In the genomic region with DNA sequence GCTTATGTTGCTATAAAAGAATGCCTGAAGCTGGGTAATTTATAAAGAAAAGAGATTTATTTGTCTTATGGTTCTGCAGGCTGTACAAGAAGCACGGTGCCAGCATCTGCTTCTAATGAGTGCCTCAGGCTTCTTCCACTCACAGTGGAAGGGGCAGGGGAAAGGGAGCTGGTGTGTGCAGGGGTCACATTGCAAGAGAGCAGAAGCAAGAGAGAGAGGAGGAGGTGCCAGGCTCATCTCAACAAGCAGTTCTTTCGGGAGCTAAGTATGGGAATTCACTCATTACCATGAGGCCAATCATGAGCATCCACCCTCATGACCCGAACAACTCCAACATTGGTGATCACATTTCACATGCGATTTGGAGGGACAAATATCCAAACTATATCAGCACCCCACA, we compare ENCODE assay signal across 19 cellular contexts. TPM values are rescaled to one million over a fixed set of nuclear protein-coding genes. Genes with fewer than 3 reads are reported as not detected.
DNase-seq lines count a peak whose midpoint lies in the region; ATAC-seq, FAIRE-seq and TF ChIP-seq lines count a peak whose summit lies in the region.
"Had no signal": no experiment of that assay in that cellular context is flagged by ENCODE, and none has a peak within 500 bp of the region (broad histone marks: within the 10 kb centered on the region; RNA-seq: fewer than 3 reads in every experiment).

No MANE protein-coding gene starts in this region.

- no peak overlapping the region for H2AFZ ChIP-seq in SK-N-SH (ENCODE audit: low read depth)
- no peak overlapping the region for H2AFZ ChIP-seq in IMR-90 (replicated peaks; ENCODE audit: low read length, poor library complexity)
- H2AFZ ChIP-seq in astrocyte (ENCODE audit: low read depth, low read length): no peak overlapping the region
- H2AFZ ChIP-seq in neural progenitor cell (replicated peaks): peak overlapping the region; percentile 44

- no peak for TF ChIP-seq CTCF in SK-N-SH (IDR thresholded peaks at IDR 0.05)
- TF ChIP-seq CTCF in IMR-90 (conservative IDR thresholded peaks at IDR 0.05; ENCODE audit: low read depth, low read length): no peak
- no peak for TF ChIP-seq CTCF in astrocyte (IDR thresholded peaks at IDR 0.05; ENCODE audit: insufficient read depth, low read depth, low read length)
- TF ChIP-seq CTCF in neural progenitor cell (IDR thresholded peaks at IDR 0.05): no peak

- no peak overlapping the region for H3K4me2 ChIP-seq in SK-N-SH
- no peak overlapping the region for H3K4me2 ChIP-seq in IMR-90 (ENCODE audit: low read depth, low read length)
- no peak overlapping the region for H3K4me2 ChIP-seq in astrocyte (ENCODE audit: low read length)
- H3K4me2 ChIP-seq in neural progenitor cell: no peak overlapping the region

- H2BK20ac ChIP-seq in IMR-90 (ENCODE audit: low read depth, low read length): no peak overlapping the region

- TF ChIP-seq POLR2A in IMR-90 (IDR thresholded peaks at IDR 0.05; ENCODE audit: low read depth, low read length): no peak

- no peak for FAIRE-seq in astrocyte (lab: Jason Lieb, UNC)
- FAIRE-seq: G401.6, GM12891 had no signal

- H3K18ac ChIP-seq in IMR-90 (ENCODE audit: low read depth, low read length): no peak overlapping the region

- H3K27ac Mint-ChIP-seq in astrocyte (ENCODE audit: unreplicated experiment) (peak overlapping the region; percentile 14), neural progenitor cell (no peak overlapping the region)
- H3K27ac Mint-ChIP-seq in activated T-helper 1 cell treated with anti-CD3 and anti-CD28 coated beads, Interleukin-12 subunit alpha, Interleukin-12 subunit beta, Interleukin-2, Interleukin-4 antibody, amounts not matched to agents 30 ng/mL and 10 ng/mL and 1 ng/mL, durations not matched to agents 14 hours and 24 hours and 36 hours: no peak overlapping the region
- H3K27ac Mint-ChIP-seq: B cell; CD4-positive, alpha-beta T cell had no signal

- no peak overlapping the region for H3K14ac ChIP-seq in IMR-90 (replicated peaks; ENCODE audit: low read depth, low read length)

- H3K79me1 ChIP-seq in IMR-90 (ENCODE audit: low read depth in 1 of 2, low read length in 2 of 2): no peaks in the 10 kb centered on the region

- TF ChIP-seq RAD21 in SK-N-SH (IDR thresholded peaks at IDR 0.05; ENCODE audit: low read length) (no peak), IMR-90 (IDR thresholded peaks at IDR 0.05; ENCODE audit: low read length) (no peak)

- 80% methylated on average over 4 of the region's 4 CpGs for WGBS in SK-N-SH (ENCODE audit: low lambda C conversion rate)
- no CpG with 5 or more reads among the region's 4 CpGs for WGBS in IMR-90 (ENCODE audit: extremely low coverage in 2 of 2, insufficient read length in 1 of 2), 2 experiments

- H3K23ac ChIP-seq in IMR-90 (ENCODE audit: low read depth, low read length): no peak overlapping the region

- no peak overlapping the region for H2BK5ac ChIP-seq in IMR-90 (ENCODE audit: low read depth, low read length, poor library complexity, severe bottlenecking)

- no peaks in the 10 kb centered on the region for H3F3A ChIP-seq in SK-N-SH (replicated peaks; ENCODE audit: insufficient read depth)
- no peaks in the 10 kb centered on the region for H3F3A ChIP-seq in neural progenitor cell (ENCODE audit: low read depth)

- H4K91ac ChIP-seq in IMR-90 (ENCODE audit: insufficient read depth, low read depth, low read length): no peak overlapping the region

- CTCF ChIA-PET in SK-N-SH (lab: Yijun Ruan, JAX) (no interaction called here), IMR-90 (lab: Yijun Ruan, JAX) (interaction anchor here (1.2 kb wide), 1 partner anchor 18 kb away, joined by 4 read pairs; no protein-coding TSS in a partner anchor)

- H2AK5ac ChIP-seq in IMR-90 (ENCODE audit: low read depth, low read length): no peak overlapping the region

- H3K9me3 Mint-ChIP-seq in astrocyte (ENCODE audit: unreplicated experiment) (no peaks in the 10 kb centered on the region), neural progenitor cell (peaks cover 6% of the 10 kb centered on the region)
- H3K9me3 Mint-ChIP-seq in activated T-helper 1 cell treated with anti-CD3 and anti-CD28 coated beads, Interleukin-12 subunit alpha, Interleukin-12 subunit beta, Interleukin-2, Interleukin-4 antibody, amounts not matched to agents 30 ng/mL and 10 ng/mL and 1 ng/mL, durations not matched to agents 14 hours and 24 hours and 36 hours: peaks cover 6% of the 10 kb centered on the region
- H3K9me3 Mint-ChIP-seq: CD4-positive, alpha-beta T cell had no signal

- in situ Hi-C loops in IMR-90 (cut with MboI; ENCODE audit: low sequenced_read_pairs): no loop called here

- DNase-seq in SK-N-SH (no peak), IMR-90 (no peak), astrocyte (ENCODE audit: low read depth) (no peak), neural progenitor cell (ENCODE audit: low spot score) (no peak), OCI-M2 (lab: John Stamatoyannopoulos, UW; ENCODE audit: unreplicated experiment) (no peak), AG08396 (ENCODE audit: low spot score) (no peak)
- no peak for DNase-seq in activated T-helper 1 cell treated with anti-CD3 and anti-CD28 coated beads, Interleukin-12 subunit alpha, Interleukin-12 subunit beta, Interleukin-2, Interleukin-4 antibody, amounts not matched to agents 30 ng/mL and 10 ng/mL and 1 ng/mL, durations not matched to agents 14 hours and 24 hours and 36 hours (ENCODE audit: low spot score)
- DNase-seq: ACHN; C1 segment of cervical spinal cord; Calu3; CD4-positive, alpha-beta T cell; DMS 273 treated with DMSO at 0.1 percent for 48 hours; GOT3 had no signal

- no peaks in the 10 kb centered on the region for H3K4me1 ChIP-seq in SK-N-SH (ENCODE audit: control insufficient read depth in 1 of 2, insufficient read depth in 2 of 2, low read depth in 1 of 2, low read length in 1 of 2)
- no peaks in the 10 kb centered on the region for H3K4me1 ChIP-seq in IMR-90 (ENCODE audit: control insufficient read depth, insufficient read depth, low read length)
- H3K4me1 ChIP-seq in astrocyte (ENCODE audit: insufficient read depth, low read length): no peaks in the 10 kb centered on the region
- peaks cover 18% of the 10 kb centered on the region for H3K4me1 ChIP-seq in neural progenitor cell

- H3K9me1 ChIP-seq in IMR-90 (ENCODE audit: insufficient read depth, low read length): no peaks in the 10 kb centered on the region

- no peak overlapping the region for H2BK15ac ChIP-seq in IMR-90 (ENCODE audit: low read depth, low read length)

- H3K9me3 ChIP-seq in SK-N-SH: 0 out of 2 replicates have a peak, but pooled peaks cover 9% of the 10 kb centered on the region
- H3K9me3 ChIP-seq in IMR-90 (ENCODE audit: control insufficient read depth, insufficient read depth, low read length): no peaks in the 10 kb centered on the region
- H3K9me3 ChIP-seq in astrocyte (ENCODE audit: insufficient read depth, low read depth, low read length): no peaks in the 10 kb centered on the region
- no peaks in the 10 kb centered on the region for H3K9me3 ChIP-seq in neural progenitor cell (ENCODE audit: low read depth)
- H3K9me3 ChIP-seq: HAP-1 had no signal

- H2BK120ac ChIP-seq in IMR-90 (ENCODE audit: low read depth, low read length): no peak overlapping the region

- H3K9me2 ChIP-seq in SK-N-SH: no peaks in the 10 kb centered on the region; the same call in 1 of the 2 replicates

- H3K27me3 Mint-ChIP-seq in astrocyte (ENCODE audit: low read depth, unreplicated experiment) (no peaks in the 10 kb centered on the region), neural progenitor cell (ENCODE audit: insufficient read depth, low read depth) (no peaks in the 10 kb centered on the region)
- peaks cover 13% of the 10 kb centered on the region for H3K27me3 Mint-ChIP-seq in activated T-helper 1 cell treated with anti-CD3 and anti-CD28 coated beads, Interleukin-12 subunit alpha, Interleukin-12 subunit beta, Interleukin-2, Interleukin-4 antibody, amounts not matched to agents 30 ng/mL and 10 ng/mL and 1 ng/mL, durations not matched to agents 14 hours and 24 hours and 36 hours (ENCODE audit: insufficient read depth)
- H3K27me3 Mint-ChIP-seq: CD4-positive, alpha-beta T cell had no signal

- H3K36me3 Mint-ChIP-seq in astrocyte (ENCODE audit: low read depth, unreplicated experiment) (no peaks in the 10 kb centered on the region), neural progenitor cell (peaks cover 2% of the 10 kb centered on the region)
- H3K36me3 Mint-ChIP-seq in activated T-helper 1 cell treated with anti-CD3 and anti-CD28 coated beads, Interleukin-12 subunit alpha, Interleukin-12 subunit beta, Interleukin-2, Interleukin-4 antibody, amounts not matched to agents 30 ng/mL and 10 ng/mL and 1 ng/mL, durations not matched to agents 14 hours and 24 hours and 36 hours (ENCODE audit: low read depth): no peaks in the 10 kb centered on the region

- H3K9ac ChIP-seq in SK-N-SH (no peak overlapping the region), IMR-90 (ENCODE audit: low read depth, low read length) (no peak overlapping the region), astrocyte (ENCODE audit: low read length) (no peak overlapping the region), neural progenitor cell (no peak overlapping the region)

- no peak overlapping the region for H3K4ac ChIP-seq in IMR-90 (ENCODE audit: low read depth, low read length)

- TF ChIP-seq EP300 in SK-N-SH (IDR thresholded peaks at IDR 0.05; ENCODE audit: borderline replicate concordance in 1 of 2, low read depth in 1 of 2, low read length in 1 of 2): no peak

- H4K20me1 ChIP-seq in SK-N-SH (ENCODE audit: insufficient read depth) (no peaks in the 10 kb centered on the region), IMR-90 (ENCODE audit: insufficient read depth, low read length) (no peaks in the 10 kb centered on the region), astrocyte (ENCODE audit: insufficient read depth, low read length) (no peaks in the 10 kb centered on the region), neural progenitor cell (ENCODE audit: low read depth) (no peaks in the 10 kb centered on the region)

- H3K27ac ChIP-seq in SK-N-SH (ENCODE audit: low read depth in 2 of 2, low read length in 1 of 2): no peak overlapping the region
- H3K27ac ChIP-seq in IMR-90 (ENCODE audit: insufficient read depth, low read length): no peak overlapping the region
- no peak overlapping the region for H3K27ac ChIP-seq in astrocyte (ENCODE audit: low read depth, low read length)
- H3K27ac ChIP-seq in neural progenitor cell: no peak overlapping the region
- H3K27ac ChIP-seq: HL-60 had no signal

- H3K79me2 ChIP-seq in SK-N-SH (ENCODE audit: insufficient read depth) (no peaks in the 10 kb centered on the region), astrocyte (ENCODE audit: insufficient read depth, low read length) (no peaks in the 10 kb centered on the region), neural progenitor cell (ENCODE audit: low read depth) (no peaks in the 10 kb centered on the region)

- ATAC-seq in SK-N-SH treated with all-trans-retinoic acid at 6 μM for 48 hours: no peak
- peak; percentile 35; the same call in 1 of the 2 replicates for ATAC-seq in IMR-90 (ENCODE audit: low read depth)

- no peaks in the 10 kb centered on the region for H3K4me1 Mint-ChIP-seq in astrocyte (ENCODE audit: low read depth, unreplicated experiment)
- peaks cover 10% of the 10 kb centered on the region for H3K4me1 Mint-ChIP-seq in neural progenitor cell
- peaks cover 15% of the 10 kb centered on the region for H3K4me1 Mint-ChIP-seq in activated T-helper 1 cell treated with anti-CD3 and anti-CD28 coated beads, Interleukin-12 subunit alpha, Interleukin-12 subunit beta, Interleukin-2, Interleukin-4 antibody, amounts not matched to agents 30 ng/mL and 10 ng/mL and 1 ng/mL, durations not matched to agents 14 hours and 24 hours and 36 hours (ENCODE audit: low read depth)

- H3K36me3 ChIP-seq in SK-N-SH (replicated peaks in 1 of 2; ENCODE audit: control insufficient read depth in 1 of 2, insufficient read depth in 2 of 2, low read length in 1 of 2) (no peaks in the 10 kb centered on the region), IMR-90 (ENCODE audit: control insufficient read depth, insufficient read depth, low read length) (no peaks in the 10 kb centered on the region), astrocyte (ENCODE audit: insufficient read depth, low read length) (no peaks in the 10 kb centered on the region), neural progenitor cell (no peaks in the 10 kb centered on the region)
- H3K36me3 ChIP-seq: HAP-1 had no signal

- dilution Hi-C loops in IMR-90 (cut with HindIII; ENCODE audit: low sequenced_read_pairs, unreplicated experiment): no loop called here

- no peak overlapping the region for H4K5ac ChIP-seq in IMR-90 (ENCODE audit: low read depth, low read length)

- H3K4me3 Mint-ChIP-seq in astrocyte (ENCODE audit: unreplicated experiment): no peak overlapping the region
- no peak overlapping the region for H3K4me3 Mint-ChIP-seq in neural progenitor cell
- H3K4me3 Mint-ChIP-seq in activated T-helper 1 cell treated with anti-CD3 and anti-CD28 coated beads, Interleukin-12 subunit alpha, Interleukin-12 subunit beta, Interleukin-2, Interleukin-4 antibody, amounts not matched to agents 30 ng/mL and 10 ng/mL and 1 ng/mL, durations not matched to agents 14 hours and 24 hours and 36 hours: no peak overlapping the region
- H3K4me3 Mint-ChIP-seq: B cell; CD4-positive, alpha-beta T cell had no signal

- intact Hi-C loops in IMR-90 (cut with micrococcal nuclease): no loop called here
- intact Hi-C loops in activated T-helper 1 cell treated with anti-CD3 and anti-CD28 coated beads, Interleukin-12 subunit alpha, Interleukin-12 subunit beta, Interleukin-2, Interleukin-4 antibody, amounts not matched to agents 30 ng/mL and 10 ng/mL and 1 ng/mL, durations not matched to agents 14 hours and 24 hours and 36 hours (cut with micrococcal nuclease): no loop called here

- H3K56ac ChIP-seq in IMR-90 (ENCODE audit: extremely low read depth, insufficient read depth, low read length): no peak overlapping the region

- H2AK9ac ChIP-seq in IMR-90 (replicated peaks; ENCODE audit: low read depth, low read length, poor library complexity): no peak overlapping the region

- H3K4me3 ChIP-seq in SK-N-SH (ENCODE audit: low read depth in 2 of 2, low read length in 1 of 2) (no peak overlapping the region), IMR-90 (ENCODE audit: insufficient read depth, low read depth, low read length) (no peak overlapping the region), astrocyte (ENCODE audit: insufficient read depth, low read depth, low read length) (no peak overlapping the region), neural progenitor cell (no peak overlapping the region)
- H3K4me3 ChIP-seq: HAP-1 had no signal

- no peak overlapping the region for H4K8ac ChIP-seq in IMR-90 (ENCODE audit: low read depth in 2 of 2, low read length in 2 of 2)

- BruUV-seq in IMR-90 (replicated peaks; lab: Mats Ljungman, UMichigan): no TSS peak

- POLR2A ChIA-PET in SK-N-SH (lab: Yijun Ruan, JAX): no interaction called here
- POLR2A ChIA-PET in IMR-90 (lab: Charles Lee; ENCODE audit: unreplicated experiment): interaction anchor here (0.5 kb wide), 1 partner anchor 42 kb away, joined by 6 read pairs; no protein-coding TSS in a partner anchor

- no peaks in the 10 kb centered on the region for H3K27me3 ChIP-seq in SK-N-SH (ENCODE audit: insufficient read depth)
- peaks cover 18% of the 10 kb centered on the region for H3K27me3 ChIP-seq in IMR-90 (ENCODE audit: control insufficient read depth, insufficient read depth, low read length)
- H3K27me3 ChIP-seq in astrocyte (ENCODE audit: insufficient read depth, low read length): no peaks in the 10 kb centered on the region
- H3K27me3 ChIP-seq in neural progenitor cell: no peaks in the 10 kb centered on the region

RNA-seq across cellular contexts. Expression of a gene that starts 17.2 kb away (rescaled TPM):
- polyA plus RNA-seq in SK-N-SH (2012; rRNA removed) (3.4 and 4.0 TPM in 2 replicates), IMR-90 (2012; rRNA removed) (6.0 and 8.1 TPM in 2 replicates)
- polyA plus RNA-seq in SK-N-SH (2012; cell fraction: cytosol; rRNA removed): 5.2 and 7.9 TPM in 2 replicates
- 2.0 and 4.9 TPM in 2 replicates for polyA plus RNA-seq in SK-N-SH (2012; cell fraction: nucleus; rRNA removed)
- total RNA-seq in IMR-90 (2012; rRNA removed) (21.5 and 54.2 TPM in 2 replicates), astrocyte (24.9 and 27.5 TPM in 2 replicates), neural progenitor cell (ENCODE audit: low replicate concordance) (33.5 and 42.7 TPM in 2 replicates)
- 0.52 and 0.96 TPM in 2 replicates for polyA plus RNA-seq in IMR-90 (2012; cell fraction: cytosol; rRNA removed)
- 0.30 and 3.6 TPM in 2 replicates for polyA plus RNA-seq in IMR-90 (2012; cell fraction: nucleus; rRNA removed; ENCODE audit: low replicate concordance)
- total RNA-seq in activated T-helper 1 cell treated with anti-CD3 and anti-CD28 coated beads, Interleukin-12 subunit alpha, Interleukin-12 subunit beta, Interleukin-2, Interleukin-4 antibody, amounts not matched to agents 30 ng/mL and 10 ng/mL and 1 ng/mL, durations not matched to agents 14 hours and 24 hours and 36 hours: 25.0 and 27.1 TPM in 2 replicates

RNA-seq across cellular contexts. Expression of a gene that starts 31.7 kb away (rescaled TPM):
- polyA plus RNA-seq in SK-N-SH (2012; rRNA removed): 22.1 and 24.7 TPM in 2 replicates
- polyA plus RNA-seq in SK-N-SH (2012; cell fraction: cytosol; rRNA removed): 28.2 and 28.6 TPM in 2 replicates
- 11.1 and 13.0 TPM in 2 replicates for polyA plus RNA-seq in SK-N-SH (2012; cell fraction: nucleus; rRNA removed)
- total RNA-seq in IMR-90 (2012; rRNA removed): 28.6 and 32.3 TPM in 2 replicates
- polyA plus RNA-seq in IMR-90 (2012; rRNA removed): 14.3 and 17.8 TPM in 2 replicates
- 7.2 and 13.7 TPM in 2 replicates for polyA plus RNA-seq in IMR-90 (2012; cell fraction: cytosol; rRNA removed)
- polyA plus RNA-seq in IMR-90 (2012; cell fraction: nucleus; rRNA removed; ENCODE audit: low replicate concordance): 1.8 and 8.6 TPM in 2 replicates
- total RNA-seq in astrocyte: 17.3 and 19.9 TPM in 2 replicates
- 26.4 and 32.0 TPM in 2 replicates for total RNA-seq in neural progenitor cell (ENCODE audit: low replicate concordance)
- 19.4 and 20.0 TPM in 2 replicates for total RNA-seq in activated T-helper 1 cell treated with anti-CD3 and anti-CD28 coated beads, Interleukin-12 subunit alpha, Interleukin-12 subunit beta, Interleukin-2, Interleukin-4 antibody, amounts not matched to agents 30 ng/mL and 10 ng/mL and 1 ng/mL, durations not matched to agents 14 hours and 24 hours and 36 hours
